Comparison of ENCODE assay signal across 8 cellular contexts in genomic region chr2:45964226-45964841, GRCh38.
DNase-seq lines count a peak whose midpoint lies in the region; ATAC-seq and TF ChIP-seq lines count a peak whose summit lies in the region.

No MANE protein-coding gene starts in this region.

- no peak overlapping the region for H3K4me3 ChIP-seq in breast epithelium
- H3K4me3 ChIP-seq in lower leg skin (ENCODE audit: low read depth, poor library complexity, severe bottlenecking): no peak overlapping the region

- no peak for ATAC-seq in GM21423 (IDR thresholded peaks at IDR 0.05; ENCODE audit: unreplicated experiment)
- ATAC-seq in HG02870 (IDR thresholded peaks at IDR 0.05; ENCODE audit: unreplicated experiment): no peak

- TF ChIP-seq CTCF in breast epithelium (IDR thresholded peaks at IDR 0.05): no peak
- no peak for TF ChIP-seq CTCF in lower leg skin (IDR thresholded peaks at IDR 0.05)

- peak overlapping the region; percentile 58 to 62 for H3K27ac ChIP-seq in breast epithelium

- H3K9me3 ChIP-seq in breast epithelium: no peaks in the 10 kb centered on the region

- DNase-seq in COR-L47 (lab: John Stamatoyannopoulos, UW) (peak; percentile 96), NCI-H1092 treated with DMSO at 0.1 percent for 48 hours (lab: John Stamatoyannopoulos, UW) (peak; percentile 61), breast epithelium (ENCODE audit: low spot score in 2 of 2) (peak; percentile 39 to 67), lower leg skin (ENCODE audit: low spot score in 2 of 2) (peak; percentile 74 to 94), GM19240 (ENCODE audit: insufficient read length, low spot score) (no peak)
- DNase-seq in activated naive CD4-positive, alpha-beta T cell treated with anti-CD3 and anti-CD28 coated beads, Interleukin-2, amount 50 U/mL, for 16 hours: no peak

- TF ChIP-seq POLR2A in breast epithelium (IDR thresholded peaks at IDR 0.05) (no peak), lower leg skin (IDR thresholded peaks at IDR 0.05) (no peak)

- intact Hi-C loops in breast epithelium (cut with DNase I; ENCODE audit: low total_unique reads) (no loop called here), lower leg skin (cut with DNase I; ENCODE audit: low total_unique reads) (no loop called here)

- peaks cover 0 to 18% of the 10 kb centered on the region in 2 donors for H3K4me1 ChIP-seq in breast epithelium

- WGBS in lower leg skin, 2 donors: 16 to 25% methylated on average over 6 of the region's 6 CpGs

- H3K27me3 ChIP-seq in breast epithelium: no peaks in the 10 kb centered on the region

- H3K36me3 ChIP-seq in breast epithelium: no peaks in the 10 kb centered on the region

Comparison
In these comparisons a context has a peak if more than half of its experiments do, and no peak if none do; other contexts are left out.
1. DNase-seq: peak in COR-L47 (single experiment), NCI-H1092 treated with DMSO at 0.1 percent for 48 hours (single experiment), breast epithelium (2 of 2) and lower leg skin (2 of 2); none in GM19240 (single experiment) and activated naive CD4-positive, alpha-beta T cell treated with anti-CD3 and anti-CD28 coated beads, Interleukin-2, amount 50 U/mL, for 16 hours (single experiment).